14 cellular contexts compared by ENCODE assay signal in genomic region chr1:230113230-230113604, GRCh38. TPM values are rescaled to one million over a fixed set of nuclear protein-coding genes. Genes with fewer than 3 reads are reported as not detected.
A peak's percentile ranks its signal among the peaks of the same experiment; 100 is the strongest.
DNase-seq lines count a peak whose midpoint lies in the region; ATAC-seq and TF ChIP-seq lines count a peak whose summit lies in the region.
"Had no signal": no experiment of that assay in that cellular context is flagged by ENCODE, and none has a peak within 500 bp of the region (broad histone marks: within the 10 kb centered on the region; RNA-seq: fewer than 3 reads in every experiment).

No MANE protein-coding gene starts in this region.

- in situ Hi-C loops in transverse colon (cut with MboI; ENCODE audit: low pct_ligation_motif_present in 1 of 4, low pct_unique_long_range_greater_than_20kb in 1 of 4, low sequenced_read_pairs in 3 of 4): no loop called here

- no peak overlapping the region for H3K9ac ChIP-seq in neural cell (ENCODE audit: low read length)

- H3K4me1 ChIP-seq in right atrium auricular region (peaks cover 0 to 31% of the 10 kb centered on the region in 2 donors), transverse colon (peaks cover 16 to 32% (median 28%) of the 10 kb centered on the region in 4 donors)

- peak overlapping the region; percentile 71 to 81 for H3K27ac ChIP-seq in right atrium auricular region
- H3K27ac ChIP-seq in coronary artery: peak overlapping the region; percentile 75 to 93
- no peak overlapping the region for H3K27ac ChIP-seq in neural cell (ENCODE audit: low read length)
- H3K27ac ChIP-seq in transverse colon: peak overlapping the region; percentile 34 to 66 (median 53)

- ATAC-seq in left cardiac atrium: no peak
- ATAC-seq: natural killer cell treated with Interleukin-12 subunit alpha and Interleukin-12 subunit beta and Interleukin-15 and Interleukin-18, amount 100 ng/mL, for 72 hours had no signal

- no peak overlapping the region for H3K4me2 ChIP-seq in neural cell (ENCODE audit: low read length)

- no peak for TF ChIP-seq POLR2A in transverse colon (IDR thresholded peaks at IDR 0.05)

- H4K20me1 ChIP-seq in neural cell (ENCODE audit: insufficient read depth): no peaks in the 10 kb centered on the region

- no peaks in the 10 kb centered on the region for H3K27me3 ChIP-seq in right atrium auricular region
- H3K27me3 ChIP-seq in neural cell (ENCODE audit: insufficient read depth, low read depth, low read length): no peaks in the 10 kb centered on the region
- H3K27me3 ChIP-seq in transverse colon: no peaks in the 10 kb centered on the region

- intact Hi-C loops in left cardiac atrium (cut with DNase I): no loop called here
- intact Hi-C loops in transverse colon (cut with DNase I; ENCODE audit: low total_unique reads): no loop called here

- WGBS in transverse colon (ENCODE audit: low coverage in 1 of 2), 2 donors: 90% methylated on average over 5 of the region's 5 CpGs; no CpG with 5 or more reads in 1 of the 2 donors

- H3F3A ChIP-seq in neural cell (ENCODE audit: insufficient read depth, low read length, poor library complexity, severe bottlenecking): no peaks in the 10 kb centered on the region

- H3K4me3 ChIP-seq in right atrium auricular region (no peak overlapping the region), coronary artery (peak overlapping the region; percentile 41), neural cell (ENCODE audit: low read length) (peak overlapping the region; percentile 23), transverse colon (no peak overlapping the region)

- TF ChIP-seq EP300 in neural cell (conservative IDR thresholded peaks at IDR 0.05; ENCODE audit: poor library complexity, severe bottlenecking) (no peak), transverse colon (IDR thresholded peaks at IDR 0.05; ENCODE audit: low read depth) (no peak)

- peaks cover 9% of the 10 kb centered on the region for H3K36me3 ChIP-seq in right atrium auricular region
- peaks cover 3% of the 10 kb centered on the region for H3K36me3 ChIP-seq in neural cell (ENCODE audit: insufficient read depth, low read length)
- no peaks in the 10 kb centered on the region for H3K36me3 ChIP-seq in transverse colon

- H2AFZ ChIP-seq in neural cell (ENCODE audit: low read depth, low read length): no peak overlapping the region

- DNase-seq in right atrium auricular region (ENCODE audit: low spot score): no peak
- DNase-seq in left cardiac atrium: no peak
- DNase-seq in coronary artery (ENCODE audit: low spot score): no peak
- no peak for DNase-seq in transverse colon
- DNase-seq in NCI-H1436 treated with DMSO at 0.1 percent for 48 hours (lab: John Stamatoyannopoulos, UW): no peak
- DNase-seq in central memory CD4-positive, alpha-beta T cell: no peak
- no peak for DNase-seq in H4 (ENCODE audit: low spot score)
- DNase-seq: activated CD4-positive, alpha-beta memory T cell treated with anti-CD3 and anti-CD28 coated beads for 36 hours; activated naive CD4-positive, alpha-beta T cell; MV-4-11; NCI-H446; T-helper 9 cell had no signal

- H3K79me2 ChIP-seq in neural cell (replicated peaks; ENCODE audit: insufficient read depth, low read length): no peaks in the 10 kb centered on the region

- H3K9me2 ChIP-seq in neural cell (ENCODE audit: insufficient read depth, low read length): no peaks in the 10 kb centered on the region

- no peaks in the 10 kb centered on the region for H3K9me3 ChIP-seq in right atrium auricular region
- no peaks in the 10 kb centered on the region for H3K9me3 ChIP-seq in neural cell (ENCODE audit: low read length)
- no peaks in the 10 kb centered on the region for H3K9me3 ChIP-seq in transverse colon

- no peak for TF ChIP-seq RAD21 in neural cell (conservative IDR thresholded peaks at IDR 0.05)

- no peak for TF ChIP-seq CTCF in right atrium auricular region (IDR thresholded peaks at IDR 0.05)
- TF ChIP-seq CTCF in coronary artery (IDR thresholded peaks at IDR 0.05): no peak
- no peak for TF ChIP-seq CTCF in neural cell (IDR thresholded peaks at IDR 0.05; ENCODE audit: poor library complexity, severe bottlenecking)
- no peak for TF ChIP-seq CTCF in transverse colon (IDR thresholded peaks at IDR 0.05)

TF ChIP-seq in neural cell, 6 proteins besides CTCF, POLR2A, EP300 and RAD21:
- TF ChIP-seq POLR2AphosphoS5 (IDR thresholded peaks at IDR 0.05) (no peak), TAF1 (IDR thresholded peaks at IDR 0.05; ENCODE audit: low read depth) (no peak), REST (IDR thresholded peaks at IDR 0.05; ENCODE audit: borderline replicate concordance) (no peak), MXI1 (conservative IDR thresholded peaks at IDR 0.05; ENCODE audit: poor library complexity, severe bottlenecking) (no peak), SMC3 (conservative IDR thresholded peaks at IDR 0.05; ENCODE audit: poor library complexity) (no peak), EZH2 (IDR thresholded peaks at IDR 0.05; ENCODE audit: borderline replicate concordance, insufficient read depth, low read length, poor library complexity, severe bottlenecking) (no peak)

RNA-seq across cellular contexts. Expression of gene GALNT2, which starts 46.2 kb away (rescaled TPM):
- total RNA-seq in right atrium auricular region (10 to 100 TPM; 29.9 to 39.5 TPM), left cardiac atrium (10 to 100 TPM; 36.8 to 50.7 TPM), transverse colon (10 to 100 TPM; 16.5 to 48.8 (median 36.8) TPM)
- 38.8 and 43.5 TPM in 2 replicates for polyA plus RNA-seq in neural cell
- polyA minus RNA-seq in neural cell: 57.3 and 63.1 TPM in 2 replicates
- total RNA-seq in H4 (2014; rRNA removed; shearing (Covaris generic)): 40.9 and 50.4 TPM in 2 replicates

Comparison
In these comparisons a context has a peak if more than half of its experiments do, and no peak if none do; other contexts are left out.
1. H3K4me3 ChIP-seq: peak in coronary artery (single experiment) and neural cell (single experiment); none in right atrium auricular region (0 of 2) and transverse colon (0 of 4).